In the genomic region with DNA sequence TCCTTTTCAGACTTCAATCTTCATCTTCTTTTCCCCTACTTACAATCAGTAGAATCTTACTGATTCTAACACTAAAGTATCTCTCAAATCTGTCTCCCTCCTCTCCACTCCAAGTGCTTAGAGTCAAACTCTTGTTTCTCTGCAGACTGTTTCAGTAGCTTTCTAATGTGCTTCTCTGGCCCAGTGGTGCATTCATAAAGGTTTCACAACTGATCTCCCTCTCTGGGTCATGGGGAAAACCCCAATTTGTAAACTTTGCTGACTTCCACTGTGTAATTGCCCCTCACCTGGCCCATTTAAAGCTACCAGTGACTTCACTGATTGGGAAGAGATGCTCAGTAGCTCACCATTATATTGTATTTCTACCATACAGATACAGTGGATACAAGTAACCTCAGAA, we compare ENCODE assay signal across 21 cellular contexts.
DNase-seq lines count a peak whose midpoint lies in the region; ATAC-seq and TF ChIP-seq lines count a peak whose summit lies in the region.
"Had no signal": no experiment of that assay in that cellular context is flagged by ENCODE, and none has a peak within 500 bp of the region (broad histone marks: within the 10 kb centered on the region; RNA-seq: fewer than 3 reads in every experiment).

No MANE protein-coding gene starts in this region.

- TF ChIP-seq CTCF in breast epithelium (IDR thresholded peaks at IDR 0.05) (no peak), tibial nerve (IDR thresholded peaks at IDR 0.05) (no peak)

- intact Hi-C loops in right cardiac atrium (cut with DNase I) (no loop called here), breast epithelium (cut with DNase I; ENCODE audit: low total_unique reads) (no loop called here)

- TF ChIP-seq EP300 in tibial nerve (IDR thresholded peaks at IDR 0.05): no peak

- TF ChIP-seq POLR2A in breast epithelium (IDR thresholded peaks at IDR 0.05) (no peak), tibial nerve (IDR thresholded peaks at IDR 0.05) (no peak)

- H3K9me3 ChIP-seq in right cardiac atrium (ENCODE audit: control insufficient read depth, low read length): no peaks in the 10 kb centered on the region
- no peaks in the 10 kb centered on the region for H3K9me3 ChIP-seq in breast epithelium
- H3K9me3 ChIP-seq in tibial nerve: no peaks in the 10 kb centered on the region
- H3K9me3 ChIP-seq: ascending aorta, esophagus squamous epithelium, neutrophil, right lobe of liver, upper lobe of right lung had no signal

- DNase-seq in right cardiac atrium: no peak
- DNase-seq in breast epithelium (ENCODE audit: low spot score in 2 of 2): no peak
- no peak for DNase-seq in GM19238 (ENCODE audit: insufficient read length, low spot score)
- no peak for DNase-seq in tibial nerve (ENCODE audit: low spot score in 2 of 2)
- DNase-seq: 8988T; activated CD8-positive, alpha-beta T cell treated with anti-CD3 and anti-CD28 coated beads for 36 hours; esophagus squamous epithelium; GM23248; midbrain; NCI-H146; NCI-H446; right lobe of liver; upper lobe of right lung had no signal

- no peaks in the 10 kb centered on the region for H3K27me3 ChIP-seq in right cardiac atrium (ENCODE audit: control insufficient read depth, insufficient read depth)
- no peaks in the 10 kb centered on the region for H3K27me3 ChIP-seq in breast epithelium
- H3K27me3 ChIP-seq in tibial nerve: no peaks in the 10 kb centered on the region
- H3K27me3 ChIP-seq: ascending aorta, neutrophil, right lobe of liver, upper lobe of right lung had no signal

- H3K36me3 ChIP-seq in breast epithelium (no peaks in the 10 kb centered on the region), tibial nerve (no peaks in the 10 kb centered on the region)
- H3K36me3 ChIP-seq: ascending aorta, esophagus squamous epithelium, neutrophil, right lobe of liver, upper lobe of right lung had no signal

- H3K27ac ChIP-seq in right cardiac atrium (ENCODE audit: low read length) (no peak overlapping the region), breast epithelium (no peak overlapping the region), tibial nerve (no peak overlapping the region)
- H3K27ac ChIP-seq: ascending aorta, C4-2B, esophagus squamous epithelium, GM23248, neutrophil, right lobe of liver, SK-N-MC, upper lobe of right lung had no signal

- no peak overlapping the region for H3K4me3 ChIP-seq in right cardiac atrium (ENCODE audit: low read length)
- no peak overlapping the region for H3K4me3 ChIP-seq in breast epithelium
- H3K4me3 ChIP-seq in tibial nerve: no peak overlapping the region
- H3K4me3 ChIP-seq: ascending aorta, esophagus squamous epithelium, GM23248, right lobe of liver, SK-N-MC, upper lobe of right lung had no signal

- ATAC-seq in GM18498 (IDR thresholded peaks at IDR 0.05; ENCODE audit: unreplicated experiment) (peak; percentile 82), GM19395 (IDR thresholded peaks at IDR 0.05; ENCODE audit: unreplicated experiment) (peak; percentile 95), HG02623 (IDR thresholded peaks at IDR 0.05; ENCODE audit: unreplicated experiment) (peak; percentile 84), HG03175 (IDR thresholded peaks at IDR 0.05; ENCODE audit: unreplicated experiment) (peak; percentile 38), right cardiac atrium (no peak)
- ATAC-seq: activated CD8-positive, alpha-beta T cell treated with anti-CD3 and anti-CD28 coated beads for 36 hours; right lobe of liver; upper lobe of right lung had no signal

- H3K4me1 ChIP-seq in right cardiac atrium (ENCODE audit: control insufficient read depth, insufficient read depth, low read length) (no peaks in the 10 kb centered on the region), breast epithelium (no peaks in the 10 kb centered on the region), tibial nerve (no peaks in the 10 kb centered on the region)
- H3K4me1 ChIP-seq: ascending aorta, esophagus squamous epithelium, right lobe of liver, upper lobe of right lung had no signal

Comparison
In these comparisons a context has a peak if more than half of its experiments do, and no peak if none do; other contexts are left out.
1. ATAC-seq: peak in GM18498 (single experiment), GM19395 (single experiment), HG02623 (single experiment) and HG03175 (single experiment); none in right cardiac atrium (0 of 2).